ENCODE assay signal across 1 cellular context in genomic region chr1:210233216-210233494, GRCh38.
TF ChIP-seq lines count a peak whose summit lies in the region.

No MANE protein-coding gene starts in this region.

TF ChIP-seq in HEK293, 187 proteins besides CTCF, POLR2A, EP300 and RAD21 (continued from another document):
- no peak for TF ChIP-seq ZNF560 (tag by site-specific recombination; IDR thresholded peaks at IDR 0.05; ENCODE audit: borderline replicate concordance)
- TF ChIP-seq ZNF837 (tag by site-specific recombination; IDR thresholded peaks at IDR 0.05) = no peak
- TF ChIP-seq ZNF704 (tag by site-specific recombination; IDR thresholded peaks at IDR 0.05) = no peak
- TF ChIP-seq ZBTB8A (tag by site-specific recombination; IDR thresholded peaks at IDR 0.05) = peak; percentile 96
- no peak for TF ChIP-seq ZNF148 (tag by site-specific recombination; IDR thresholded peaks at IDR 0.05; ENCODE audit: borderline replicate concordance)
- peak; percentile 59; the same call in 1 of the 2 replicates for TF ChIP-seq ZNF10 (tag by site-specific recombination; IDR thresholded peaks at IDR 0.05)
- TF ChIP-seq PATZ1 (tag by site-specific recombination; IDR thresholded peaks at IDR 0.05) = 0 out of 2 replicates have a peak, but pooled peaks have one; percentile 77
- peak; percentile 83 for TF ChIP-seq GLIS2 (tag by site-specific recombination; IDR thresholded peaks at IDR 0.05)
- TF ChIP-seq ZSCAN30 (tag by site-specific recombination; IDR thresholded peaks at IDR 0.05) = 0 out of 2 replicates have a peak, but pooled peaks have one; percentile 8
- TF ChIP-seq ZSCAN16 (tag by site-specific recombination; IDR thresholded peaks at IDR 0.05) = no peak
- peak; percentile 29; the same call in 1 of the 2 replicates for TF ChIP-seq KLF1 (tag by site-specific recombination; IDR thresholded peaks at IDR 0.05)
- peak; percentile 82 for TF ChIP-seq ZNF449 (tag by site-specific recombination; IDR thresholded peaks at IDR 0.05)
- TF ChIP-seq WT1 (tag by site-specific recombination; IDR thresholded peaks at IDR 0.05) = no peak
